In the genomic region with DNA sequence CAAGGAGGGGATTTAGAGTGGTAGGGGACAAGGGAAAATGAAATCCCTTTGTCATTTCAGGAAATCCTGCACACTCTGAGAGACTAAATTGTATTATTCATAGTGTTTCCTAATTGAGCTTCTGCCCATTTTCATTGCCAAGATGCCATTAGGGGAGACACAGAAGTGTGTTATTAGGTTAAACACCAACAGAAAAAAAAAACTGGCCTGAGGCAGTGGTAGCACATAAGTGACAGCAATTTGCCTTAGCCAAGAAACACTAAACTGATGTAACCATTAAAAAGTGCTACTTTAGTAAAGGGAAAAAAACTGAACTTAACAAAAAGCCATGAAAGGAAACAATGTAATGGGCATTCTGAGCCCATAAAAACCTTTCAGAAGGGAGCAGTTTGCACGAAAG, we compare ENCODE assay signal across 18 cellular contexts.
"Had no signal": no experiment of that assay in that cellular context is flagged by ENCODE, and none has a peak within 500 bp of the region (broad histone marks: within the 10 kb centered on the region; RNA-seq: fewer than 3 reads in every experiment).

No MANE protein-coding gene starts in this region.

- DNase-seq: dorsolateral prefrontal cortex; effector CD4-positive, alpha-beta T cell; hypothalamus; immature natural killer cell; left lung; mesendoderm; midbrain; naive thymus-derived CD4-positive, alpha-beta T cell; nucleus accumbens; right cardiac atrium; sigmoid colon; stimulated activated CD4-positive, alpha-beta T cell treated with anti-CD3 and anti-CD28 coated beads, Interleukin-2, amount 100 ng/mL, for 24 hours; stimulated activated CD4-positive, alpha-beta T cell treated with anti-CD3 and anti-CD28 coated beads, Interleukin-4, amount 100 ng/mL, for 24 hours; stimulated activated naive CD4-positive, alpha-beta T cell treated with Interleukin-2 at 50 U/mL for 16 hours; stomach; thyroid gland; trophoblast cell had no signal

- ATAC-seq: left lung; naive thymus-derived CD4-positive, alpha-beta T cell; right cardiac atrium; stimulated activated effector memory CD8-positive, alpha-beta T cell treated with anti-CD3 and anti-CD28 coated beads, Interleukin-12 subunit alpha, Interleukin-12 subunit beta, amount 100 ng/mL, for 72 hours had no signal
